8 cellular contexts compared by ENCODE assay signal in the genomic region with DNA sequence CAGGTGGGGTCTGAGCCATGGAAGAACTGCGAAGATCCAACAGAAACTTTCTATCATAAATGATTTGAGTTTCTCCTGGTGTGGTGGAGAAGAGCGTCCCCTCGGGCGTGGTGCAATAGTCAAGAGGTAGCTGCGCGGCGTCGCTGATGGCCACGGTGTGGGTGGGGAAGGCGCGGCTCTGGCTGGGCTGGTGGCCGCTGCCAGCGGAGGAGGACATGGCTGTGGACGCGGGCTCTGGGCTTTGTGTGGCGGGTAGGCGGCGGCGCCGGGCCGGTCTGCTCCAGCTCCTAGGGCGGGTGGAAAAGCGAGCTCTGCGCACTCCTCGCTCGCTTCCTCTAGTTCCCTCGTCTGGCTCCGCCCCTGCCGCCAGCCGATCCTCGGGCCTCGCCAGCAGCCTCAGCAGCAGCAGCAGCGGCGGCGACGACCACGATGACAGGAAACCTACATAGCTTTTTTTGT.
DNase-seq lines count a peak whose midpoint lies in the region; ATAC-seq lines count a peak whose summit lies in the region.

No MANE protein-coding gene starts in this region.

- H3K4me1 Mint-ChIP-seq in memory B cell: peaks cover 22% of the 10 kb centered on the region

- peak overlapping the region; percentile 69 for H3K27ac Mint-ChIP-seq in memory B cell

- H3K4me3 Mint-ChIP-seq in memory B cell: peak overlapping the region; percentile 90

- H3K9me3 Mint-ChIP-seq in memory B cell: no peaks in the 10 kb centered on the region

- DNase-seq in 8988T (peak; percentile 51), NCI-H748 (lab: John Stamatoyannopoulos, UW; ENCODE audit: unreplicated experiment) (peak; percentile 86), memory B cell (ENCODE audit: low spot score in 2 of 2) (peak; percentile 60 to 65)
- peak; percentile 88 for DNase-seq in activated CD8-positive, alpha-beta memory T cell treated with anti-CD3 and anti-CD28 coated beads for 24 hours
- peak; percentile 57 for DNase-seq in effector CD8-positive, alpha-beta T cell (lab: John Stamatoyannopoulos, UW)
- DNase-seq in stimulated activated CD4-positive, alpha-beta T cell treated with anti-CD3 and anti-CD28 coated beads, TNF-alpha, amount 100 ng/mL, for 4 hours (ENCODE audit: low read depth in 3 of 3): peak; percentile 50 to 55 (median 51)

- H3K36me3 Mint-ChIP-seq in memory B cell: no peaks in the 10 kb centered on the region

- no peaks in the 10 kb centered on the region for H3K27me3 Mint-ChIP-seq in memory B cell

- ATAC-seq in GM18861 (IDR thresholded peaks at IDR 0.05; ENCODE audit: unreplicated experiment): peak; percentile 57
- peak; percentile 59 for ATAC-seq in HG03139 (IDR thresholded peaks at IDR 0.05; ENCODE audit: unreplicated experiment)
- ATAC-seq in memory B cell (ENCODE audit: low read depth): peak; percentile 99

Comparison
In these comparisons a context has a peak if more than half of its experiments do, and no peak if none do; other contexts are left out.
1. Peak in every context shown above with its lines: DNase-seq and ATAC-seq.